Comparison of ENCODE assay signal across 13 cellular contexts in genomic region chr16:68365167-68365817, GRCh38. TPM values are rescaled to one million over a fixed set of nuclear protein-coding genes. Genes with fewer than 3 reads are reported as not detected.
DNase-seq lines count a peak whose midpoint lies in the region; ATAC-seq, FAIRE-seq and TF ChIP-seq lines count a peak whose summit lies in the region.
"Had no signal": no experiment of that assay in that cellular context is flagged by ENCODE, and none has a peak within 500 bp of the region (broad histone marks: within the 10 kb centered on the region; RNA-seq: fewer than 3 reads in every experiment).

No MANE protein-coding gene starts in this region.

- H2AK5ac ChIP-seq in H1 (ENCODE audit: low read depth, low read length) = no peak overlapping the region

- H3K9me3 Mint-ChIP-seq in Caco-2 (ENCODE audit: unreplicated experiment) (no peaks in the 10 kb centered on the region), T-cell (no peaks in the 10 kb centered on the region)

- no peak overlapping the region for H4K91ac ChIP-seq in H1 (replicated peaks; ENCODE audit: insufficient read length, low read length)

- CTCF ChIA-PET in Caco-2 (lab: Charles Lee) = interaction anchor here (0.7 kb wide), 1 partner anchor 101 kb away, joined by 3 read pairs; the partner anchor contains the start of gene SLC7A6
- CTCF ChIA-PET in H1 (lab: Charles Lee; ENCODE audit: partially characterized antibody) = interaction anchor here (0.9 to 14.3 kb wide), 17 partner anchors 10 to 361 kb away, joined by 3 to 221 read pairs (median 6); partner anchors contain the start of gene SMPD3
- CTCF ChIA-PET in T-cell (lab: Charles Lee) = no interaction called here

- H3K27ac ChIP-seq in H1 (ENCODE audit: low read depth, low read length) (no peak overlapping the region), psoas muscle (no peak overlapping the region)
- H3K27ac ChIP-seq: upper lobe of left lung had no signal

- no peak for FAIRE-seq in H1 (lab: Jason Lieb, UNC)
- FAIRE-seq: GM19239 had no signal

- H2BK12ac ChIP-seq in H1 (ENCODE audit: low read depth, low read length) = no peak overlapping the region

- no peak overlapping the region for H2AFZ ChIP-seq in Loucy (ENCODE audit: low read length)
- H2AFZ ChIP-seq in H1 (ENCODE audit: low read length) = no peak overlapping the region

- no peak for TF ChIP-seq CTCF in Caco-2 (IDR thresholded peaks at IDR 0.05; ENCODE audit: insufficient read depth in 1 of 2, low read depth in 1 of 2, low read length in 1 of 2, severe bottlenecking in 1 of 2, unreplicated experiment in 1 of 2)
- no peak for TF ChIP-seq CTCF in Loucy (conservative IDR thresholded peaks at IDR 0.05; ENCODE audit: low read length)
- TF ChIP-seq CTCF in H1 (IDR thresholded peaks at IDR 0.05; ENCODE audit: control extremely low read depth in 1 of 3, insufficient read depth in 1 of 3, low read depth in 1 of 3, low read length in 3 of 3) = no peak
- no peak for TF ChIP-seq CTCF in psoas muscle (IDR thresholded peaks at IDR 0.05)

- no peaks in the 10 kb centered on the region for H3K27me3 Mint-ChIP-seq in Caco-2 (ENCODE audit: insufficient read depth, unreplicated experiment)
- peaks cover 2 to 4% of the 10 kb centered on the region in 2 donors for H3K27me3 Mint-ChIP-seq in T-cell

- H3K23ac ChIP-seq in H1 (ENCODE audit: insufficient read length) = no peak overlapping the region

- peak; percentile 9 to 32 (median 15) for ATAC-seq in psoas muscle
- no peak for ATAC-seq in GM19328 (IDR thresholded peaks at IDR 0.05; ENCODE audit: unreplicated experiment)
- ATAC-seq in GM21786 (IDR thresholded peaks at IDR 0.05; ENCODE audit: unreplicated experiment) = no peak
- no peak for ATAC-seq in T-cell (replicated peaks in 1 of 4)

- H2BK20ac ChIP-seq in H1 (ENCODE audit: low read length) = no peak overlapping the region

- H3K23me2 ChIP-seq in H1 (ENCODE audit: low read depth, low read length) = no peaks in the 10 kb centered on the region

- no peak overlapping the region for H2BK120ac ChIP-seq in H1 (replicated peaks; ENCODE audit: low read depth, low read length)

- H3K4me2 ChIP-seq in Loucy (ENCODE audit: low read depth, low read length, poor library complexity, severe bottlenecking) (no peak overlapping the region), H1 (ENCODE audit: insufficient read depth in 1 of 2, low read depth in 2 of 2, low read length in 2 of 2) (no peak overlapping the region)

- no peak overlapping the region for H2BK15ac ChIP-seq in H1 (ENCODE audit: low read length)

- intact Hi-C loops in Caco-2 (cut with micrococcal nuclease; ENCODE audit: unreplicated experiment) = no loop called here
- intact Hi-C loops in psoas muscle (cut with DNase I) = loop anchor here in 1 of 2 donors (10.0 kb wide), 1 partner anchor 150 kb away; no protein-coding TSS in a partner anchor

- H3K18ac ChIP-seq in H1 (ENCODE audit: extremely low read depth, low read length) = no peak overlapping the region

- H3K79me2 ChIP-seq in Loucy (ENCODE audit: insufficient read depth, low read length) (no peaks in the 10 kb centered on the region), H1 (ENCODE audit: control insufficient read depth in 1 of 2, insufficient read depth in 2 of 2, low read length in 2 of 2) (no peaks in the 10 kb centered on the region)

- no peak overlapping the region for H3K4ac ChIP-seq in H1 (replicated peaks; ENCODE audit: insufficient read length, low read depth, low read length)

- POLR2A ChIA-PET in Caco-2 (lab: Charles Lee) (no interaction called here), H1 (lab: Charles Lee; ENCODE audit: partially characterized antibody) (interaction anchor here (0.6 to 1.0 kb wide), 2 partner anchors 18 to 277 kb away, joined by 3 to 4 read pairs; no protein-coding TSS in a partner anchor), T-cell (lab: Charles Lee) (no interaction called here)

- 0 out of 2 replicates have a peak, but pooled peaks cover 3% of the 10 kb centered on the region for H3F3A ChIP-seq in Loucy (ENCODE audit: low read depth)

- TF ChIP-seq RAD21 in H1 (IDR thresholded peaks at IDR 0.05 in 1 of 2, conservative IDR thresholded peaks at IDR 0.05 in 1 of 2; ENCODE audit: low read depth in 2 of 2, low read length in 2 of 2) = no peak

- no peak for TF ChIP-seq EP300 in H1 (IDR thresholded peaks at IDR 0.05; ENCODE audit: borderline replicate concordance in 1 of 2, low read depth in 2 of 2, low read length in 2 of 2)

- peaks cover 79% of the 10 kb centered on the region for H3K36me3 Mint-ChIP-seq in Caco-2 (ENCODE audit: insufficient read depth, unreplicated experiment)
- H3K36me3 Mint-ChIP-seq in T-cell = peaks cover 4% of the 10 kb centered on the region

- H3K9me3 ChIP-seq in Caco-2 = no peaks in the 10 kb centered on the region
- H3K9me3 ChIP-seq in Loucy (ENCODE audit: insufficient read depth, low read depth, low read length) = no peaks in the 10 kb centered on the region
- no peaks in the 10 kb centered on the region for H3K9me3 ChIP-seq in H1 (ENCODE audit: insufficient read depth in 2 of 2, low read depth in 1 of 2, low read length in 1 of 2)
- no peaks in the 10 kb centered on the region for H3K9me3 ChIP-seq in psoas muscle
- H3K9me3 ChIP-seq: upper lobe of left lung had no signal

- TF ChIP-seq POLR2A in H1 (IDR thresholded peaks at IDR 0.05; ENCODE audit: control extremely low read depth in 1 of 2, low read depth in 2 of 2, low read length in 2 of 2) = no peak

- no peaks in the 10 kb centered on the region for H3K9me2 ChIP-seq in Loucy (replicated peaks; ENCODE audit: low read depth, low read length)

- no peak overlapping the region for H3K14ac ChIP-seq in H1 (ENCODE audit: insufficient read length)

- no peak overlapping the region for H4K5ac ChIP-seq in H1 (ENCODE audit: insufficient read length, low read depth, low read length)

- H3K4me1 ChIP-seq in Caco-2 (no peaks in the 10 kb centered on the region), Loucy (ENCODE audit: insufficient read depth, low read length, poor library complexity, severe bottlenecking) (peaks cover 85% of the 10 kb centered on the region), H1 (replicated peaks in 1 of 4; ENCODE audit: control insufficient read depth in 3 of 4, insufficient read depth in 4 of 4, low read length in 3 of 4) (peaks cover 0 to 4% (median 3%) of the 10 kb centered on the region in 4 experiments; a peak in 3 of 7 replicates), psoas muscle (no peaks in the 10 kb centered on the region)

- WGBS in H1 (ENCODE audit: extremely low coverage in 1 of 2, insufficient coverage in 1 of 2, insufficient read length in 1 of 2, insufficient replicate concordance in 2 of 2, low coverage in 1 of 2, low lambda C conversion rate in 2 of 2, missing lambda C conversion rate in 1 of 2), 2 experiments = 88% methylated on average over 18 of the region's 18 CpGs; no CpG with 5 or more reads in 1 of the 2 experiments
- WGBS in psoas muscle, 3 donors = 39 to 58% (median 40%) methylated on average over 18 of the region's 18 CpGs

- H3K4me3 ChIP-seq in Caco-2 (ENCODE audit: low read depth, low read length) = no peak overlapping the region
- no peak overlapping the region for H3K4me3 ChIP-seq in Loucy (ENCODE audit: low read length, poor library complexity, severe bottlenecking)
- H3K4me3 ChIP-seq in H1 (ENCODE audit: extremely low read depth in 1 of 4, insufficient read depth in 2 of 4, low read depth in 3 of 4, low read length in 4 of 4) = no peak overlapping the region
- no peak overlapping the region for H3K4me3 ChIP-seq in psoas muscle
- H3K4me3 ChIP-seq: upper lobe of left lung had no signal

- H4K8ac ChIP-seq in H1 (ENCODE audit: extremely low read depth, insufficient read depth, low read length) = no peak overlapping the region

- no peak overlapping the region for H3K56ac ChIP-seq in H1 (replicated peaks; ENCODE audit: insufficient read length, low read depth, low read length)

- peak overlapping the region; percentile 7 for H3K27ac Mint-ChIP-seq in Caco-2 (ENCODE audit: unreplicated experiment)
- no peak overlapping the region for H3K27ac Mint-ChIP-seq in T-cell

- H3K9ac ChIP-seq in Loucy (ENCODE audit: low read depth, low read length, poor library complexity, severe bottlenecking) (peak overlapping the region; percentile 33), H1 (replicated peaks in 1 of 4; ENCODE audit: extremely low read depth in 1 of 4, low read depth in 3 of 4, low read length in 3 of 4) (no peak overlapping the region)

- BruUV-seq in Caco-2 (replicated peaks; lab: Mats Ljungman, UMichigan) = no TSS peak

- DNase-seq in Caco-2 (no peak), H1 (ENCODE audit: low read depth in 1 of 2, low spot score in 2 of 2) (no peak), psoas muscle (no peak), T-cell (no peak)
- DNase-seq: activated CD4-positive, CD25-positive, alpha-beta regulatory T cell; mammary epithelial cell; NCI-H1694 treated with DMSO at 0.1 percent for 48 hours; stimulated activated naive CD4-positive, alpha-beta T cell had no signal

- H3K27me3 ChIP-seq in Caco-2 (replicated peaks; ENCODE audit: control insufficient read depth, insufficient read depth, low read length) = no peaks in the 10 kb centered on the region
- no peaks in the 10 kb centered on the region for H3K27me3 ChIP-seq in Loucy (ENCODE audit: insufficient read depth, low read length, poor library complexity, severe bottlenecking)
- no peaks in the 10 kb centered on the region for H3K27me3 ChIP-seq in H1 (replicated peaks in 1 of 4; ENCODE audit: control insufficient read depth in 3 of 4, extremely low read depth in 1 of 4, insufficient read depth in 3 of 4, low read length in 3 of 4)
- no peaks in the 10 kb centered on the region for H3K27me3 ChIP-seq in psoas muscle (ENCODE audit: insufficient read depth in 3 of 3, low read length in 2 of 3)
- H3K27me3 ChIP-seq: upper lobe of left lung had no signal

- no peak overlapping the region for H3K4me3 Mint-ChIP-seq in Caco-2 (ENCODE audit: unreplicated experiment)
- H3K4me3 Mint-ChIP-seq in T-cell = no peak overlapping the region

- H3K79me1 ChIP-seq in H1 (ENCODE audit: low read depth, low read length) = no peaks in the 10 kb centered on the region

- no peaks in the 10 kb centered on the region for H3K36me3 ChIP-seq in Caco-2 (ENCODE audit: control insufficient read depth, insufficient read depth, low read length)
- no peaks in the 10 kb centered on the region for H3K36me3 ChIP-seq in Loucy (ENCODE audit: insufficient read depth, low read length)
- no peaks in the 10 kb centered on the region for H3K36me3 ChIP-seq in H1 (ENCODE audit: control insufficient read depth in 2 of 4, insufficient read depth in 4 of 4, low read length in 3 of 4)
- H3K36me3 ChIP-seq in psoas muscle (ENCODE audit: insufficient read depth in 1 of 2, low read depth in 1 of 2) = peaks cover 0 to 8% of the 10 kb centered on the region in 2 donors

- peak overlapping the region; percentile 35; the same call in 1 of the 2 replicates for H2BK5ac ChIP-seq in H1 (ENCODE audit: low read depth, low read length)

- peaks cover 12% of the 10 kb centered on the region for H3K4me1 Mint-ChIP-seq in Caco-2 (ENCODE audit: low read depth, unreplicated experiment)
- H3K4me1 Mint-ChIP-seq in T-cell = peaks cover 36 to 54% (median 36%) of the 10 kb centered on the region in 3 donors

- H4K20me1 ChIP-seq in Loucy (ENCODE audit: insufficient read depth, low read length, poor library complexity, severe bottlenecking) (no peaks in the 10 kb centered on the region), H1 (replicated peaks in 1 of 2; ENCODE audit: control insufficient read depth in 1 of 2, insufficient read depth in 2 of 2, low read length in 2 of 2) (no peaks in the 10 kb centered on the region)

RNA-seq across cellular contexts. Expression of gene PRMT7, which starts 54.5 kb away (rescaled TPM):
- 156 and 166 TPM in 2 replicates for total RNA-seq in Caco-2 (2022)
- total RNA-seq in H1 (2021; fragmentation: NEBNext Ultra II Directional; extraction: Animal tissue kit (Norgen Biotek cat#: 25700)) = 48.2 and 48.7 TPM in 2 replicates
- polyA plus RNA-seq in H1 (2011; rRNA removed) = 49.3 and 67.4 TPM in 2 replicates
- polyA plus RNA-seq in H1 (2011; cell fraction: cytosol; rRNA removed) = 70.2 TPM
- 200 TPM for polyA plus RNA-seq in H1 (2011; cell fraction: nucleus; rRNA removed)
- polyA plus RNA-seq in H1 (2012, experiment 1 of 2) = 48.4 to 57.0 TPM (median 53.5 TPM) in 4 replicates
- 53.6 TPM for polyA plus RNA-seq in H1 (2012, experiment 2 of 2)
- 37.0 TPM for polyA plus RNA-seq in H1 (2013, experiment 1 of 2)
- polyA plus RNA-seq in H1 (2013, experiment 2 of 2) = 33.0 TPM
- polyA minus RNA-seq in H1 (2011; rRNA and poly(A)+ RNA removed) = 65.7 and 68.2 TPM in 2 replicates
- 44.0 TPM for polyA minus RNA-seq in H1 (2011; cell fraction: cytosol; rRNA and poly(A)+ RNA removed)
- polyA minus RNA-seq in H1 (2011; cell fraction: nucleus; rRNA and poly(A)+ RNA removed) = 57.0 TPM
- total RNA-seq in psoas muscle = 10 to 100 TPM; 19.9 to 31.4 (median 26.6) TPM
- polyA plus RNA-seq in psoas muscle = 10 to 100 TPM; 18.9 to 45.1 (median 20.4) TPM
- total RNA-seq in T-cell = 10 to 100 TPM; 80.1 to 92.4 (median 87.2) TPM

RNA-seq across cellular contexts. Expression of gene SLC7A6OS, which starts 54.5 kb away (rescaled TPM):
- total RNA-seq in Caco-2 (2022) = 34.0 and 34.2 TPM in 2 replicates
- total RNA-seq in H1 (2021; fragmentation: NEBNext Ultra II Directional; extraction: Animal tissue kit (Norgen Biotek cat#: 25700)) = 16.4 and 21.3 TPM in 2 replicates
- polyA plus RNA-seq in H1 (2011; rRNA removed) = 7.3 and 7.6 TPM in 2 replicates
- 12.4 TPM for polyA plus RNA-seq in H1 (2011; cell fraction: cytosol; rRNA removed)
- polyA plus RNA-seq in H1 (2011; cell fraction: nucleus; rRNA removed) = 15.3 TPM
- polyA plus RNA-seq in H1 (2012, experiment 1 of 2) = 9.3 to 16.0 TPM (median 12.7 TPM) in 4 replicates
- polyA plus RNA-seq in H1 (2012, experiment 2 of 2) = 3.8 TPM
- polyA plus RNA-seq in H1 (2013, experiment 1 of 2) = 10.4 TPM
- 9.0 TPM for polyA plus RNA-seq in H1 (2013, experiment 2 of 2)
- 10.2 and 11.4 TPM in 2 replicates for polyA minus RNA-seq in H1 (2011; rRNA and poly(A)+ RNA removed)
- 6.2 TPM for polyA minus RNA-seq in H1 (2011; cell fraction: cytosol; rRNA and poly(A)+ RNA removed)
- 18.8 TPM for polyA minus RNA-seq in H1 (2011; cell fraction: nucleus; rRNA and poly(A)+ RNA removed)
- total RNA-seq in psoas muscle = 10 to 100 TPM in 2 of 4 donors, 1 to 10 TPM in 2; 7.9 to 12.6 (median 9.9) TPM
- polyA plus RNA-seq in psoas muscle = 10 to 100 TPM in 1 of 3 donors, 1 to 10 TPM in 2; 5.8 to 16.3 (median 9.5) TPM
- total RNA-seq in T-cell = 10 to 100 TPM; 42.5 to 50.3 (median 43.9) TPM

Comparison
In these comparisons a context has a peak if more than half of its experiments do, and no peak if none do; other contexts are left out.
1. ATAC-seq: peak in psoas muscle (4 of 4); none in GM19328 (single experiment), GM21786 (single experiment) and T-cell (0 of 4).
2. CTCF ChIA-PET loops: an anchor here in Caco-2 (0.7 kb wide) and H1 (0.9 to 14.3 kb wide); none called in T-cell.